ENCODE assay signal across 19 cellular contexts in genomic region chr6:138052783-138053182, GRCh38. TPM values are rescaled to one million over a fixed set of nuclear protein-coding genes. Genes with fewer than 3 reads are reported as not detected.
DNase-seq lines count a peak whose midpoint lies in the region; ATAC-seq and TF ChIP-seq lines count a peak whose summit lies in the region.
"Had no signal": no experiment of that assay in that cellular context is flagged by ENCODE, and none has a peak within 500 bp of the region (broad histone marks: within the 10 kb centered on the region; RNA-seq: fewer than 3 reads in every experiment).

No MANE protein-coding gene starts in this region.

- H3K27ac Mint-ChIP-seq in CD14-positive monocyte: no peak overlapping the region
- H3K27ac Mint-ChIP-seq: CD8-positive, alpha-beta T cell; GM23338 had no signal

- H3K4me3 ChIP-seq in epithelial cell of esophagus (ENCODE audit: low read length): no peak overlapping the region
- H3K4me3 ChIP-seq: BLaER1, GM23338 had no signal

- ATAC-seq in GM19324 (IDR thresholded peaks at IDR 0.05; ENCODE audit: low FRiP score, unreplicated experiment) (no peak), HG03025 (IDR thresholded peaks at IDR 0.05; ENCODE audit: low FRiP score, unreplicated experiment) (no peak)
- ATAC-seq: CD8-positive, alpha-beta T cell; GM23338; HCT116; HepG2; Panc1; Right ventricle myocardium inferior had no signal

- no peak for TF ChIP-seq CTCF in epithelial cell of esophagus (IDR thresholded peaks at IDR 0.05; ENCODE audit: insufficient read depth, low read depth, low read length, missing control alignments)
- TF ChIP-seq CTCF in CD14-positive monocyte (IDR thresholded peaks at IDR 0.05): no peak

- H3K36me3 Mint-ChIP-seq in CD14-positive monocyte: no peaks in the 10 kb centered on the region
- H3K36me3 Mint-ChIP-seq: CD8-positive, alpha-beta T cell had no signal

- intact Hi-C loops in CD14-positive monocyte (cut with micrococcal nuclease): no loop called here

- DNase-seq in EH (ENCODE audit: low read depth): peak; percentile 11
- DNase-seq in NCI-H69 (lab: John Stamatoyannopoulos, UW): peak; percentile 82
- DNase-seq in epithelial cell of esophagus (ENCODE audit: low read depth): peak; percentile 59
- DNase-seq in renal cortical epithelial cell (ENCODE audit: low read depth): peak; percentile 11
- no peak for DNase-seq in CD14-positive monocyte (ENCODE audit: low spot score)
- DNase-seq: CD8-positive, alpha-beta T cell; KBM-7; NCI-H1417 treated with DMSO at 0.1 percent for 48 hours; NCI-H187 treated with DMSO at 0.1 percent for 48 hours; NCI-H2227 treated with DMSO at 0.1 percent for 48 hours; NCI-H524 had no signal

- no peak overlapping the region for H3K4me3 Mint-ChIP-seq in CD14-positive monocyte
- H3K4me3 Mint-ChIP-seq: CD8-positive, alpha-beta T cell; GM23338 had no signal

- peaks cover 21 to 34% (median 24%) of the 10 kb centered on the region in 7 donors for H3K9me3 Mint-ChIP-seq in CD14-positive monocyte

- peaks cover 0 to 4% (median 4%) of the 10 kb centered on the region in 3 donors for H3K27me3 Mint-ChIP-seq in CD14-positive monocyte (ENCODE audit: low read depth in 3 of 3)

- H3K4me1 Mint-ChIP-seq in CD14-positive monocyte: no peaks in the 10 kb centered on the region
- H3K4me1 Mint-ChIP-seq: GM23338 had no signal

RNA-seq across cellular contexts. Expression of gene PERP, which starts 54.4 kb away (rescaled TPM):
- 44.5 and 49.8 TPM in 2 replicates for total RNA-seq in renal cortical epithelial cell
- polyA plus RNA-seq in CD14-positive monocyte: not detected
